ENCODE assay signal across 1 cellular context in genomic region chr10:89327803-89328441, GRCh38.
A peak's percentile ranks its signal among the peaks of the same experiment; 100 is the strongest.
TF ChIP-seq lines count a peak whose summit lies in the region.

A gene with protein sequence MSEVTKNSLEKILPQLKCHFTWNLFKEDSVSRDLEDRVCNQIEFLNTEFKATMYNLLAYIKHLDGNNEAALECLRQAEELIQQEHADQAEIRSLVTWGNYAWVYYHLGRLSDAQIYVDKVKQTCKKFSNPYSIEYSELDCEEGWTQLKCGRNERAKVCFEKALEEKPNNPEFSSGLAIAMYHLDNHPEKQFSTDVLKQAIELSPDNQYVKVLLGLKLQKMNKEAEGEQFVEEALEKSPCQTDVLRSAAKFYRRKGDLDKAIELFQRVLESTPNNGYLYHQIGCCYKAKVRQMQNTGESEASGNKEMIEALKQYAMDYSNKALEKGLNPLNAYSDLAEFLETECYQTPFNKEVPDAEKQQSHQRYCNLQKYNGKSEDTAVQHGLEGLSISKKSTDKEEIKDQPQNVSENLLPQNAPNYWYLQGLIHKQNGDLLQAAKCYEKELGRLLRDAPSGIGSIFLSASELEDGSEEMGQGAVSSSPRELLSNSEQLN (plus strand): TSS chr10:89327997. CDS start chr10:89328074, 77 bp downstream.

TF ChIP-seq in HEK293, 187 proteins besides CTCF, POLR2A, EP300 and RAD21 (continued from another document):
- TF ChIP-seq ZNF362 (tag by site-specific recombination; IDR thresholded peaks at IDR 0.05) (no peak), ZNF585B (tag by site-specific recombination; IDR thresholded peaks at IDR 0.05) (no peak), ZEB2 (tag by site-specific recombination; IDR thresholded peaks at IDR 0.05) (no peak), GLIS1 (tag by site-specific recombination; IDR thresholded peaks at IDR 0.05) (peak; percentile 14; the same call in 1 of the 2 replicates), OVOL3 (tag by site-specific recombination; IDR thresholded peaks at IDR 0.05) (no peak), ZNF221 (tag by site-specific recombination; IDR thresholded peaks at IDR 0.05; ENCODE audit: borderline replicate concordance) (no peak), ZNF248 (tag by site-specific recombination; IDR thresholded peaks at IDR 0.05) (no peak), ZNF341 (tag by site-specific recombination; IDR thresholded peaks at IDR 0.05; ENCODE audit: low read depth) (peak; percentile 72), KLF1 (tag by site-specific recombination; IDR thresholded peaks at IDR 0.05) (no peak; the same call in 1 of the 2 replicates), ZNF433 (tag by site-specific recombination; IDR thresholded peaks at IDR 0.05; ENCODE audit: low read depth) (no peak), ZNF302 (tag by site-specific recombination; IDR thresholded peaks at IDR 0.05; ENCODE audit: low read depth) (no peak), ZNF792 (tag by site-specific recombination; IDR thresholded peaks at IDR 0.05) (no peak), ZSCAN18 (tag by site-specific recombination; IDR thresholded peaks at IDR 0.05) (no peak), MZF1 (tag by site-specific recombination; IDR thresholded peaks at IDR 0.05; ENCODE audit: borderline replicate concordance) (peak; percentile 93), ZNF426 (tag by site-specific recombination; IDR thresholded peaks at IDR 0.05) (no peak), SCRT2 (tag by site-specific recombination; IDR thresholded peaks at IDR 0.05) (no peak), ZNF548 (tag by site-specific recombination; IDR thresholded peaks at IDR 0.05) (no peak), MEIS1 (CRISPR knock-in tag; IDR thresholded peaks at IDR 0.05; ENCODE audit: borderline replicate concordance) (no peak), KLF7 (tag by site-specific recombination; IDR thresholded peaks at IDR 0.05; ENCODE audit: borderline replicate concordance) (no peak), ZNF10 (tag by site-specific recombination; IDR thresholded peaks at IDR 0.05) (no peak), RBAK (tag by site-specific recombination; IDR thresholded peaks at IDR 0.05) (no peak), KLF9 (tag by site-specific recombination; IDR thresholded peaks at IDR 0.05; ENCODE audit: low read depth) (no peak), ZNF202 (tag by site-specific recombination; IDR thresholded peaks at IDR 0.05; ENCODE audit: borderline replicate concordance) (no peak), SP7 (tag by site-specific recombination; IDR thresholded peaks at IDR 0.05) (0 out of 2 replicates have a peak, but pooled peaks have one; percentile 12), ZNF791 (tag by site-specific recombination; IDR thresholded peaks at IDR 0.05) (no peak), ZIC2 (tag by site-specific recombination; IDR thresholded peaks at IDR 0.05) (peak; percentile 28), ZBTB44 (tag by site-specific recombination; IDR thresholded peaks at IDR 0.05) (peak; percentile 93), ZNF777 (tag by site-specific recombination; IDR thresholded peaks at IDR 0.05; ENCODE audit: borderline replicate concordance) (no peak), HIC1 (tag by site-specific recombination; IDR thresholded peaks at IDR 0.05) (no peak), ZNF114 (tag by site-specific recombination; IDR thresholded peaks at IDR 0.05) (no peak), ZNF555 (tag by site-specific recombination; conservative IDR thresholded peaks at IDR 0.05) (no peak), ZNF529 (tag by site-specific recombination; IDR thresholded peaks at IDR 0.05; ENCODE audit: insufficient replicate concordance) (no peak), MYNN (tag by site-specific recombination; IDR thresholded peaks at IDR 0.05; ENCODE audit: borderline replicate concordance) (no peak), ZNF169 (tag by site-specific recombination; IDR thresholded peaks at IDR 0.05) (no peak), ZNF785 (tag by site-specific recombination; IDR thresholded peaks at IDR 0.05) (no peak), HOXA7 (CRISPR knock-in tag; IDR thresholded peaks at IDR 0.05; ENCODE audit: borderline replicate concordance) (no peak), ZNF423 (tag by site-specific recombination; IDR thresholded peaks at IDR 0.05) (no peak), INSM2 (tag by site-specific recombination; IDR thresholded peaks at IDR 0.05) (peak; percentile 56; the same call in 1 of the 2 replicates), ZFP3 (tag by site-specific recombination; IDR thresholded peaks at IDR 0.05; ENCODE audit: low read depth) (no peak), ZBTB1 (tag by site-specific recombination; IDR thresholded peaks at IDR 0.05) (no peak), PRDM1 (tag by site-specific recombination; IDR thresholded peaks at IDR 0.05) (peak; percentile 55), ZNF23 (tag by site-specific recombination; IDR thresholded peaks at IDR 0.05; ENCODE audit: borderline replicate concordance) (no peak), ZNF132 (tag by site-specific recombination; IDR thresholded peaks at IDR 0.05; ENCODE audit: borderline replicate concordance) (no peak), ZNF292 (tag by site-specific recombination; IDR thresholded peaks at IDR 0.05; ENCODE audit: borderline replicate concordance, low read depth) (no peak)
- TF ChIP-seq, protein P1, sequence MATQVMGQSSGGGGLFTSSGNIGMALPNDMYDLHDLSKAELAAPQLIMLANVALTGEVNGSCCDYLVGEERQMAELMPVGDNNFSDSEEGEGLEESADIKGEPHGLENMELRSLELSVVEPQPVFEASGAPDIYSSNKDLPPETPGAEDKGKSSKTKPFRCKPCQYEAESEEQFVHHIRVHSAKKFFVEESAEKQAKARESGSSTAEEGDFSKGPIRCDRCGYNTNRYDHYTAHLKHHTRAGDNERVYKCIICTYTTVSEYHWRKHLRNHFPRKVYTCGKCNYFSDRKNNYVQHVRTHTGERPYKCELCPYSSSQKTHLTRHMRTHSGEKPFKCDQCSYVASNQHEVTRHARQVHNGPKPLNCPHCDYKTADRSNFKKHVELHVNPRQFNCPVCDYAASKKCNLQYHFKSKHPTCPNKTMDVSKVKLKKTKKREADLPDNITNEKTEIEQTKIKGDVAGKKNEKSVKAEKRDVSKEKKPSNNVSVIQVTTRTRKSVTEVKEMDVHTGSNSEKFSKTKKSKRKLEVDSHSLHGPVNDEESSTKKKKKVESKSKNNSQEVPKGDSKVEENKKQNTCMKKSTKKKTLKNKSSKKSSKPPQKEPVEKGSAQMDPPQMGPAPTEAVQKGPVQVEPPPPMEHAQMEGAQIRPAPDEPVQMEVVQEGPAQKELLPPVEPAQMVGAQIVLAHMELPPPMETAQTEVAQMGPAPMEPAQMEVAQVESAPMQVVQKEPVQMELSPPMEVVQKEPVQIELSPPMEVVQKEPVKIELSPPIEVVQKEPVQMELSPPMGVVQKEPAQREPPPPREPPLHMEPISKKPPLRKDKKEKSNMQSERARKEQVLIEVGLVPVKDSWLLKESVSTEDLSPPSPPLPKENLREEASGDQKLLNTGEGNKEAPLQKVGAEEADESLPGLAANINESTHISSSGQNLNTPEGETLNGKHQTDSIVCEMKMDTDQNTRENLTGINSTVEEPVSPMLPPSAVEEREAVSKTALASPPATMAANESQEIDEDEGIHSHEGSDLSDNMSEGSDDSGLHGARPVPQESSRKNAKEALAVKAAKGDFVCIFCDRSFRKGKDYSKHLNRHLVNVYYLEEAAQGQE (tag by site-specific recombination; IDR thresholded peaks at IDR 0.05): no peak
- TF ChIP-seq, protein P2, sequence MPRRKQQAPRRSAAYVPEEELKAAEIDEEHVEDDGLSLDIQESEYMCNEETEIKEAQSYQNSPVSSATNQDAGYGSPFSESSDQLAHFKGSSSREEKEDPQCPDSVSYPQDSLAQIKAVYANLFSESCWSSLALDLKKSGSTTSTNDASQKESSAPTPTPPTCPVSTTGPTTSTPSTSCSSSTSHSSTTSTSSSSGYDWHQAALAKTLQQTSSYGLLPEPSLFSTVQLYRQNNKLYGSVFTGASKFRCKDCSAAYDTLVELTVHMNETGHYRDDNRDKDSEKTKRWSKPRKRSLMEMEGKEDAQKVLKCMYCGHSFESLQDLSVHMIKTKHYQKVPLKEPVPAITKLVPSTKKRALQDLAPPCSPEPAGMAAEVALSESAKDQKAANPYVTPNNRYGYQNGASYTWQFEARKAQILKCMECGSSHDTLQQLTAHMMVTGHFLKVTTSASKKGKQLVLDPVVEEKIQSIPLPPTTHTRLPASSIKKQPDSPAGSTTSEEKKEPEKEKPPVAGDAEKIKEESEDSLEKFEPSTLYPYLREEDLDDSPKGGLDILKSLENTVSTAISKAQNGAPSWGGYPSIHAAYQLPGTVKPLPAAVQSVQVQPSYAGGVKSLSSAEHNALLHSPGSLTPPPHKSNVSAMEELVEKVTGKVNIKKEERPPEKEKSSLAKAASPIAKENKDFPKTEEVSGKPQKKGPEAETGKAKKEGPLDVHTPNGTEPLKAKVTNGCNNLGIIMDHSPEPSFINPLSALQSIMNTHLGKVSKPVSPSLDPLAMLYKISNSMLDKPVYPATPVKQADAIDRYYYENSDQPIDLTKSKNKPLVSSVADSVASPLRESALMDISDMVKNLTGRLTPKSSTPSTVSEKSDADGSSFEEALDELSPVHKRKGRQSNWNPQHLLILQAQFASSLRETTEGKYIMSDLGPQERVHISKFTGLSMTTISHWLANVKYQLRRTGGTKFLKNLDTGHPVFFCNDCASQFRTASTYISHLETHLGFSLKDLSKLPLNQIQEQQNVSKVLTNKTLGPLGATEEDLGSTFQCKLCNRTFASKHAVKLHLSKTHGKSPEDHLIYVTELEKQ (tag by site-specific recombination; IDR thresholded peaks at IDR 0.05; ENCODE audit: borderline replicate concordance): no peak
